Comparison of ENCODE assay signal across 17 cellular contexts in genomic region chr12:106585237-106585834, GRCh38. TPM values are rescaled to one million over a fixed set of nuclear protein-coding genes. Genes with fewer than 3 reads are reported as not detected.
A peak's percentile ranks its signal among the peaks of the same experiment; 100 is the strongest.
DNase-seq lines count a peak whose midpoint lies in the region; FAIRE-seq and TF ChIP-seq lines count a peak whose summit lies in the region.
"Had no signal": no experiment of that assay in that cellular context is flagged by ENCODE, and none has a peak within 500 bp of the region (broad histone marks: within the 10 kb centered on the region; RNA-seq: fewer than 3 reads in every experiment).

No MANE protein-coding gene starts in this region.

- H2BK5ac ChIP-seq in neuronal stem cell (ENCODE audit: low read length): no peak overlapping the region

- no peak overlapping the region for H4K8ac ChIP-seq in neuronal stem cell (ENCODE audit: low read depth, low read length)

- no peaks in the 10 kb centered on the region for H3K9me1 ChIP-seq in endothelial cell of umbilical vein (replicated peaks; ENCODE audit: control insufficient read depth, extremely low read depth, insufficient read depth, low read length)

- H3K79me2 ChIP-seq in endothelial cell of umbilical vein (ENCODE audit: control insufficient read depth, insufficient read depth, low read length): no peaks in the 10 kb centered on the region

- no peaks in the 10 kb centered on the region for H4K20me1 ChIP-seq in endothelial cell of umbilical vein (replicated peaks; ENCODE audit: control insufficient read depth, extremely low read depth, insufficient read depth, low read length)

- H3K9me3 ChIP-seq in HUES48 (ENCODE audit: control insufficient read depth, insufficient read depth, low read length) (no peaks in the 10 kb centered on the region), endothelial cell of umbilical vein (replicated peaks; ENCODE audit: control insufficient read depth, insufficient read depth, low read length) (no peaks in the 10 kb centered on the region), neuronal stem cell (replicated peaks in 1 of 2; ENCODE audit: control insufficient read depth in 2 of 2, insufficient read depth in 1 of 2, low read depth in 1 of 2, low read length in 2 of 2) (no peaks in the 10 kb centered on the region)
- H3K9me3 ChIP-seq: body of pancreas had no signal

- H3K79me1 ChIP-seq in neuronal stem cell (ENCODE audit: low read depth, low read length): no peaks in the 10 kb centered on the region

- no peak overlapping the region for H4K91ac ChIP-seq in neuronal stem cell (ENCODE audit: low read depth, low read length, poor library complexity)

- H3K4me3 ChIP-seq in HUES48 (ENCODE audit: low read depth, low read length) (peak overlapping the region; percentile 56), endothelial cell of umbilical vein (replicated peaks in 1 of 3; ENCODE audit: insufficient read depth in 1 of 3, low read depth in 1 of 3, low read length in 3 of 3) (no peak overlapping the region), neuronal stem cell (ENCODE audit: low read length in 2 of 2) (peak overlapping the region; percentile 63 to 72)
- H3K4me3 ChIP-seq: body of pancreas had no signal

- H3K14ac ChIP-seq in neuronal stem cell (ENCODE audit: low read length): no peak overlapping the region

- H2AK5ac ChIP-seq in neuronal stem cell (ENCODE audit: low read depth, low read length): no peak overlapping the region

- H3K9ac ChIP-seq in HUES48 (ENCODE audit: low read depth, low read length) (no peak overlapping the region), endothelial cell of umbilical vein (replicated peaks; ENCODE audit: extremely low read depth, insufficient read depth, low read length) (no peak overlapping the region), neuronal stem cell (ENCODE audit: low read depth, low read length, poor library complexity) (no peak overlapping the region)
- H3K9ac ChIP-seq: KMS-11 had no signal

- no peak overlapping the region for H2BK120ac ChIP-seq in neuronal stem cell (ENCODE audit: low read depth, low read length)

- H3K4me1 ChIP-seq in HUES48 (ENCODE audit: control insufficient read depth, insufficient read depth, low read length): peaks cover 32% of the 10 kb centered on the region
- no peaks in the 10 kb centered on the region for H3K4me1 ChIP-seq in endothelial cell of umbilical vein (ENCODE audit: control insufficient read depth, extremely low read depth, insufficient read depth, low read length)
- H3K4me1 ChIP-seq in neuronal stem cell (ENCODE audit: control insufficient read depth in 2 of 2, insufficient read depth in 1 of 2, low read depth in 1 of 2, low read length in 2 of 2): peaks cover 27 to 34% of the 10 kb centered on the region in 2 donors
- H3K4me1 ChIP-seq: foreskin keratinocyte had no signal

- intact Hi-C loops in endothelial cell of umbilical vein (cut with micrococcal nuclease): loop anchor here (10.0 kb wide), 1 partner anchor 329 kb away; no protein-coding TSS in a partner anchor

- no peaks in the 10 kb centered on the region for H3K36me3 ChIP-seq in HUES48 (ENCODE audit: control insufficient read depth, insufficient read depth, low read length)
- no peaks in the 10 kb centered on the region for H3K36me3 ChIP-seq in endothelial cell of umbilical vein (ENCODE audit: control insufficient read depth in 2 of 2, extremely low read depth in 1 of 2, insufficient read depth in 2 of 2, low read length in 2 of 2)
- peaks cover 0 to 45% of the 10 kb centered on the region in 2 donors for H3K36me3 ChIP-seq in neuronal stem cell (replicated peaks in 1 of 2; ENCODE audit: control insufficient read depth in 2 of 2, insufficient read depth in 2 of 2, low read length in 2 of 2)

- H2AFZ ChIP-seq in endothelial cell of umbilical vein (ENCODE audit: low read depth, low read length) (no peak overlapping the region), neuronal stem cell (ENCODE audit: low read length) (no peak overlapping the region)

- no CpG with 5 or more reads among the region's 32 CpGs for WGBS in neuronal stem cell (ENCODE audit: extremely low coverage in 2 of 2, insufficient read length in 2 of 2, insufficient replicate concordance in 1 of 2), 2 donors

- peaks cover 91% of the 10 kb centered on the region for H3K27me3 ChIP-seq in HUES48 (ENCODE audit: control insufficient read depth, insufficient read depth, low read length)
- H3K27me3 ChIP-seq in endothelial cell of umbilical vein (ENCODE audit: control insufficient read depth in 2 of 2, insufficient read depth in 2 of 2, low read length in 2 of 2): peaks cover 81 to 89% of the 10 kb centered on the region in 2 experiments
- H3K27me3 ChIP-seq in neuronal stem cell (ENCODE audit: control insufficient read depth in 3 of 3, insufficient read depth in 3 of 3, low read depth in 1 of 3, low read length in 3 of 3): peaks cover 0 to 66% (median 9%) of the 10 kb centered on the region in 3 experiments

- H3K27ac ChIP-seq in HUES48 (ENCODE audit: low read depth, low read length) (no peak overlapping the region), endothelial cell of umbilical vein (ENCODE audit: insufficient read depth, low read depth, low read length) (no peak overlapping the region), neuronal stem cell (replicated peaks; ENCODE audit: low read length) (no peak overlapping the region)
- H3K27ac ChIP-seq: body of pancreas, foreskin keratinocyte, KMS-11 had no signal

- H2BK15ac ChIP-seq in neuronal stem cell (ENCODE audit: low read length): no peak overlapping the region

- POLR2A ChIA-PET in endothelial cell of umbilical vein (lab: Charles Lee): no interaction called here

- dilution Hi-C loops in endothelial cell of umbilical vein (cut with MboI; ENCODE audit: extremely low pct_ligation_motif_present, low sequenced_read_pairs): no loop called here

- TF ChIP-seq POLR2A in endothelial cell of umbilical vein (IDR thresholded peaks at IDR 0.05; ENCODE audit: low read depth, low read length): no peak

- BruUV-seq in endothelial cell of umbilical vein (replicated peaks; lab: Mats Ljungman, UMichigan): no TSS peak

- no peak overlapping the region for H3K23ac ChIP-seq in neuronal stem cell (ENCODE audit: low read depth, low read length, poor library complexity)

- DNase-seq in NCI-H82 (lab: John Stamatoyannopoulos, UW) (peak; percentile 39), NCI-H82 treated with DMSO at 0.1 percent for 48 hours (lab: John Stamatoyannopoulos, UW; ENCODE audit: unreplicated experiment) (no peak), endothelial cell of umbilical vein (ENCODE audit: low read depth, low spot score) (no peak), neuronal stem cell (ENCODE audit: low spot score) (peak; percentile 62), NCI-H524 treated with DMSO at 0.1 percent for 48 hours (lab: John Stamatoyannopoulos, UW) (no peak), NCI-H1092 treated with DMSO at 0.1 percent for 48 hours (lab: John Stamatoyannopoulos, UW) (no peak), retina (no peak)
- DNase-seq: activated CD4-positive, alpha-beta T cell treated with anti-CD3 and anti-CD28 coated beads, Interleukin-2, amount 50 U/mL, for 4 hours; body of pancreas; effector memory CD8-positive, alpha-beta T cell; NCI-H1694 had no signal

- TF ChIP-seq CTCF in endothelial cell of umbilical vein (IDR thresholded peaks at IDR 0.05; ENCODE audit: extremely low read depth in 1 of 2, insufficient read depth in 1 of 2, low read depth in 1 of 2, low read length in 2 of 2): no peak

- no peak overlapping the region for H3K4ac ChIP-seq in neuronal stem cell (ENCODE audit: low read length)

- CTCF ChIA-PET in endothelial cell of umbilical vein (lab: Charles Lee): no interaction called here

- FAIRE-seq in endothelial cell of umbilical vein (lab: Jason Lieb, UNC): no peak
- FAIRE-seq: A204.1, keratinocyte had no signal

- H2BK12ac ChIP-seq in neuronal stem cell (ENCODE audit: low read length): no peak overlapping the region

- H3K4me2 ChIP-seq in endothelial cell of umbilical vein (ENCODE audit: insufficient read depth, low read length) (no peak overlapping the region), neuronal stem cell (ENCODE audit: insufficient read depth, low read length, poor library complexity, severe bottlenecking) (peak overlapping the region; percentile 92)
- H3K4me2 ChIP-seq: KMS-11 had no signal

- peak overlapping the region; percentile 92 for H3K18ac ChIP-seq in neuronal stem cell (ENCODE audit: low read length)

TF ChIP-seq in endothelial cell of umbilical vein, 7 proteins besides CTCF, POLR2A, EP300 and RAD21:
- TF ChIP-seq MAX (IDR thresholded peaks at IDR 0.05; ENCODE audit: insufficient read depth, insufficient read length) (no peak), EZH2 (IDR thresholded peaks at IDR 0.05; ENCODE audit: borderline replicate concordance, low read depth, low read length, severe bottlenecking) (peak; percentile 6)
TF ChIP-seq in endothelial cell of umbilical vein: peak in this region for 1.

RNA-seq across cellular contexts. Expression of gene RFX4, which starts 2.5 kb away (rescaled TPM):
- total RNA-seq in endothelial cell of umbilical vein: not detected in 2 replicates
- polyA plus RNA-seq in endothelial cell of umbilical vein: not detected in 2 replicates
- polyA plus RNA-seq in endothelial cell of umbilical vein (2011; cell fraction: cytosol; rRNA removed): not detected in 2 replicates
- polyA plus RNA-seq in endothelial cell of umbilical vein (2011; cell fraction: nucleus; rRNA removed): not detected in 2 replicates
- not detected in 2 replicates for polyA plus RNA-seq in endothelial cell of umbilical vein (2012)
- polyA minus RNA-seq in endothelial cell of umbilical vein: not detected in 2 replicates
- polyA minus RNA-seq in endothelial cell of umbilical vein (2011; cell fraction: cytosol; rRNA and poly(A)+ RNA removed): not detected
- polyA minus RNA-seq in endothelial cell of umbilical vein (2011; cell fraction: nucleus; rRNA and poly(A)+ RNA removed): not detected in 2 replicates
- 0.89 TPM for polyA plus RNA-seq in neuronal stem cell (2013, experiment 1 of 2)
- polyA plus RNA-seq in neuronal stem cell (2013, experiment 2 of 2): 0.89 TPM
- total RNA-seq: activated T-helper 2 cell treated with anti-CD3 and anti-CD28 coated beads, Interferon-gamma antibody, Interleukin-2, Interleukin-4, amounts not matched to agents 10 μg/mL and 5 μg/mL and 100 μg/mL, durations not matched to agents 14 hours and 24 hours and 36 hours; body of pancreas; foreskin keratinocyte had no signal
- polyA plus RNA-seq: foreskin keratinocyte, keratinocyte had no signal

Comparison
In these comparisons a context has a peak if more than half of its experiments do, and no peak if none do; other contexts are left out.
1. DNase-seq: peak in NCI-H82 (single experiment) and neuronal stem cell (single experiment); none in NCI-H82 treated with DMSO at 0.1 percent for 48 hours (single experiment), endothelial cell of umbilical vein (single experiment), NCI-H524 treated with DMSO at 0.1 percent for 48 hours (single experiment), NCI-H1092 treated with DMSO at 0.1 percent for 48 hours (single experiment) and retina (single experiment).
2. H3K4me3 ChIP-seq: peak in HUES48 (single experiment) and neuronal stem cell (2 of 2); none in endothelial cell of umbilical vein (0 of 3).